In the genomic region with DNA sequence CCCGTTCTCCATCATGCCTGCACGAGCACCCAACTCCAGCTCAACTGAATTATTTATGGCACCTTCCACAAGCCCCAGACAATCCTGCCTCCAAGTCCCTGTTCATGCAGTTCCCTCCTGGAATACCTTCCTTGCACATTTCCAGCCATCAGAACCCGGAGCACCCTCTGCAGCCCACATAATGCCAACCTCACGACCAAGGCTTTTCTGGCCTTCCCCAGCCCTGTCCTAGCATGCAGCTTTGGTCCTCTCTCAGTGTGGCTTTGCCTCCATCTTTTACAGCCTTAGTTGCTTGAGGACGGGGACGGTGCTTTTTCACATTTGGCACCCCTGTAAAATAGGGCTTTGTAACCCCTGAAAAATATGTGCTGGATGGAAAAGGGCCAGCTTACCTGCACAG, we compare ENCODE assay signal across 21 cellular contexts.
"Had no signal": no experiment of that assay in that cellular context is flagged by ENCODE, and none has a peak within 500 bp of the region (broad histone marks: within the 10 kb centered on the region; RNA-seq: fewer than 3 reads in every experiment).

No MANE protein-coding gene starts in this region.

- ATAC-seq: activated CD8-positive, alpha-beta T cell treated with anti-CD3 and anti-CD28 coated beads, Interleukin-2, amount 10 ng/mL, durations not matched to agents 7 days and 5 days; foreskin keratinocyte; lower lobe of right lung; naive thymus-derived CD4-positive, alpha-beta T cell had no signal

- H3K27me3 ChIP-seq: adrenal gland, foreskin keratinocyte, neural progenitor cell, tibial nerve had no signal

- H2AFZ ChIP-seq: neural progenitor cell had no signal

- H3K4me1 ChIP-seq: foreskin keratinocyte had no signal

- H3K4me2 ChIP-seq: neural progenitor cell had no signal

- FAIRE-seq: astrocyte, endometrium, kidney, TTC549 had no signal

- DNase-seq: activated CD4-positive, alpha-beta T cell treated with anti-CD3 and anti-CD28 coated beads, Interleukin-2, amount 10 ng/mL, durations not matched to agents 7 days and 5 days; activated CD4-positive, CD25-positive, alpha-beta regulatory T cell treated with anti-CD3 and anti-CD28 coated beads, Interleukin-2, amount 50 U/mL, for 72 hours; activated CD8-positive, alpha-beta T cell treated with anti-CD3 and anti-CD28 coated beads, Interleukin-2, amount 10 ng/mL, durations not matched to agents 7 days and 5 days; activated gamma-delta T cell treated with Interleukin-2 at 50 U/mL for 16 hours; activated T-cell treated with anti-CD3 and anti-CD28 coated beads, Interleukin-2, amount 50 U/mL, for 1 hour; foreskin keratinocyte; kidney; lower lobe of right lung; mesendoderm; naive thymus-derived CD4-positive, alpha-beta T cell; stimulated activated CD4-positive, alpha-beta T cell treated with anti-CD3 and anti-CD28 coated beads, Interleukin-12 subunit alpha, Interleukin-12 subunit beta, amount 100 ng/mL, for 4 hours; stimulated activated CD4-positive, alpha-beta T cell treated with anti-CD3 and anti-CD28 coated beads, Interleukin-4, amount 100 ng/mL, for 4 hours; SW 1271; WERI-Rb-1 had no signal

- H3K27ac ChIP-seq: adrenal gland, foreskin keratinocyte, lower lobe of right lung, neural progenitor cell had no signal

- H3K36me3 ChIP-seq: adrenal gland, neural progenitor cell had no signal

- H3K9ac ChIP-seq: neural progenitor cell had no signal

- H3K9me3 ChIP-seq: adrenal gland, lower lobe of right lung, tibial nerve had no signal

- H3K4me3 ChIP-seq: adrenal gland, coronary artery, lower lobe of right lung, neural progenitor cell, tibial nerve had no signal
